Comparison of ENCODE assay signal across 1 cellular context in the genomic region with DNA sequence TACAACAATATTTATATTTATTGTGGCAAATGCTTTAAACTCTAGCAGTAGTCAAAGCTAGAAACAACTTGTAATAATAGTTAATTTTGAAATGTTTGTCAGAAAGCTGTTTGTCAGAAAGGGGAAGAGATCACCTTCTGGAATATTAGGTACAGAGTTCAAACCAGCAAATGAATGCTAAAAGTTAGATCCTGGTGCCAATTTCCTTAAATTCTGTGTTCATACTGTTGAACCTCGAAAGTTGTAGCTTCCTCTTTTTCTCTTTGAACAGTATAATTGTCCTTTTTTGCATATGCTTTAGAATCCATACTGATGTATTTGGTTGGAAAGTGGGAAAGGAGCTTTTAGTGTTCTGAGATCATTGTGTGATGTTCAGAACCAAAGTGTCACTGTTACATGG.
TF ChIP-seq lines count a peak whose summit lies in the region.

No MANE protein-coding gene starts in this region.

TF ChIP-seq in A549, 52 proteins besides CTCF, POLR2A, EP300 and RAD21 (continued from another document):
- no peak for TF ChIP-seq RFX5 (IDR thresholded peaks at IDR 0.05)
- TF ChIP-seq SMC3 (IDR thresholded peaks at IDR 0.05): no peak
- TF ChIP-seq, protein P1, sequence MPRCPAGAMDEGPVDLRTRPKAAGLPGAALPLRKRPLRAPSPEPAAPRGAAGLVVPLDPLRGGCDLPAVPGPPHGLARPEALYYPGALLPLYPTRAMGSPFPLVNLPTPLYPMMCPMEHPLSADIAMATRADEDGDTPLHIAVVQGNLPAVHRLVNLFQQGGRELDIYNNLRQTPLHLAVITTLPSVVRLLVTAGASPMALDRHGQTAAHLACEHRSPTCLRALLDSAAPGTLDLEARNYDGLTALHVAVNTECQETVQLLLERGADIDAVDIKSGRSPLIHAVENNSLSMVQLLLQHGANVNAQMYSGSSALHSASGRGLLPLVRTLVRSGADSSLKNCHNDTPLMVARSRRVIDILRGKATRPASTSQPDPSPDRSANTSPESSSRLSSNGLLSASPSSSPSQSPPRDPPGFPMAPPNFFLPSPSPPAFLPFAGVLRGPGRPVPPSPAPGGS (IDR thresholded peaks at IDR 0.05): no peak
TF ChIP-seq in A549: peak in this region for 0.
